In the genomic region with DNA sequence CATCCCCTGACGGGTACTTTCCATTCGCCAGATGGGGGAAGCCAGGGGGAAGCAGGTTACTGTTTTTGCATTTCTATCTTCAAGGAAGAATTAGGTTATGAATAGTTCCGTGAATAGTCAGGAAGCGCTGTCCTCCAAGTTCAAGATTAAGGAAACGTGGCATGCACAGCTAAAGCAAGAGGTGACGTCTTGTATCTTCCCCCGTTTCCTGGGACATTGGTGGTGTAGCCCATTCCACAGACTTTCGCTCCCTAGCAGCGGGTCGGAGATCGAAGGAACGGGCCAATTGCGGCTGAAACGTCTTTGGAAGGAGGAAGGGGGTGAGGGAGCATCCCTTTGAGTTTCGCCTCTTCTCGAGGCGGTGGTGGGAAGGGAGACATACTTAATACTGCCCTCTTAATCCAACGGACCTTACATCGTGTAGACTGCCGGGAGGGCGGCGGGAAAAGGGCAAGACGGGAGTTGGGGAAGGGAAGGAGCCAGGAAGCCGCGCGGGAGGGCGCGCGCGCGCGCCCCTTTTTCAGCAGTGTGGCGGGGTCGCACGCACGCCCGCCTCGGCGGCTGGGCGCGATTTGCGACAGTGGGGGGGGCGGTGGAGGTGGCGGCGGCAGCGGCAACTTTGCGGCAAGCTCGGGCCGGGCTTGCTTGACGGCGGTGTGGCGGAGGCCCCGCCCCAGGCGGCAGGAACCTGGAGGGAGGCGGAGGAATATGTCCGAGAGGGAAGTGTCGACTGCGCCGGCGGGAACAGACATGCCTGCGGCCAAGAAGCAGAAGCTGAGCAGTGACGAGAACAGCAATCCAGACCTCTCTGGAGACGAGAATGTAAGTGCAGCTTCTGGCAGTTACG, we compare ENCODE assay signal across 1 cellular context.
TF ChIP-seq lines count a peak whose summit lies in the region.

A gene with protein sequence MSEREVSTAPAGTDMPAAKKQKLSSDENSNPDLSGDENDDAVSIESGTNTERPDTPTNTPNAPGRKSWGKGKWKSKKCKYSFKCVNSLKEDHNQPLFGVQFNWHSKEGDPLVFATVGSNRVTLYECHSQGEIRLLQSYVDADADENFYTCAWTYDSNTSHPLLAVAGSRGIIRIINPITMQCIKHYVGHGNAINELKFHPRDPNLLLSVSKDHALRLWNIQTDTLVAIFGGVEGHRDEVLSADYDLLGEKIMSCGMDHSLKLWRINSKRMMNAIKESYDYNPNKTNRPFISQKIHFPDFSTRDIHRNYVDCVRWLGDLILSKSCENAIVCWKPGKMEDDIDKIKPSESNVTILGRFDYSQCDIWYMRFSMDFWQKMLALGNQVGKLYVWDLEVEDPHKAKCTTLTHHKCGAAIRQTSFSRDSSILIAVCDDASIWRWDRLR (plus strand): TSS at position 232 of the 847 bp plus-strand sequence. CDS start 477 bp downstream, at position 709.

TF ChIP-seq in HepG2, 621 proteins besides CTCF, POLR2A, EP300 and RAD21 (continued from another document and continues in another):
- TF ChIP-seq SMAD1 (CRISPR knock-in tag; IDR thresholded peaks at IDR 0.05; ENCODE audit: borderline replicate concordance, low read depth) (peak; percentile 77; the same call in 1 of the 2 replicates), ZNF207 (IDR thresholded peaks at IDR 0.05; ENCODE audit: borderline replicate concordance) (no peak), ZNF562 (CRISPR knock-in tag; IDR thresholded peaks at IDR 0.05; ENCODE audit: borderline replicate concordance) (no peak), FLYWCH1 (CRISPR knock-in tag; IDR thresholded peaks at IDR 0.05) (no peak), REXO4 (CRISPR knock-in tag; IDR thresholded peaks at IDR 0.05; ENCODE audit: borderline replicate concordance) (no peak), SAFB2 (CRISPR knock-in tag; IDR thresholded peaks at IDR 0.05; ENCODE audit: borderline replicate concordance, low read depth) (no peak), PLRG1 (conservative IDR thresholded peaks at IDR 0.05) (no peak), PHF5A (CRISPR knock-in tag; IDR thresholded peaks at IDR 0.05; ENCODE audit: low read depth, unreplicated experiment) (peak; percentile 47), MTA1 (CRISPR knock-in tag; IDR thresholded peaks at IDR 0.05; ENCODE audit: borderline replicate concordance) (no peak), NFKB2 (CRISPR knock-in tag; IDR thresholded peaks at IDR 0.05; ENCODE audit: borderline replicate concordance) (0 out of 2 replicates have a peak, but pooled peaks have one; percentile 35), HIVEP1 (CRISPR knock-in tag; IDR thresholded peaks at IDR 0.05) (no peak), MAFK (conservative IDR thresholded peaks at IDR 0.05 in 1 of 2, IDR thresholded peaks at IDR 0.05 in 1 of 2; ENCODE audit: low read length in 2 of 2) (no peak), SCMH1 (CRISPR knock-in tag; IDR thresholded peaks at IDR 0.05; ENCODE audit: borderline replicate concordance) (no peak), ZSCAN29 (CRISPR knock-in tag; conservative IDR thresholded peaks at IDR 0.05) (no peak), ZMAT3 (CRISPR knock-in tag; conservative IDR thresholded peaks at IDR 0.05) (no peak), NR1H2 (CRISPR knock-in tag; IDR thresholded peaks at IDR 0.05; ENCODE audit: borderline replicate concordance, low read depth) (no peak), ZNF430 (CRISPR knock-in tag; IDR thresholded peaks at IDR 0.05) (peak; percentile 87), SIX1 (CRISPR knock-in tag; IDR thresholded peaks at IDR 0.05; ENCODE audit: borderline replicate concordance) (no peak), POLR2G (IDR thresholded peaks at IDR 0.05; ENCODE audit: low read depth, low read length) (peak; percentile 92), BCL6 (CRISPR knock-in tag; IDR thresholded peaks at IDR 0.05) (no peak), CREM (IDR thresholded peaks at IDR 0.05) (peak; percentile 39; the same call in 1 of the 2 replicates), CREM (CRISPR knock-in tag; IDR thresholded peaks at IDR 0.05) (no peak), ELF4 (CRISPR knock-in tag; IDR thresholded peaks at IDR 0.05; ENCODE audit: borderline replicate concordance) (peak; percentile 26; the same call in 1 of the 2 replicates), IKZF1 (IDR thresholded peaks at IDR 0.05) (no peak), SP4 (CRISPR knock-in tag; IDR thresholded peaks at IDR 0.05) (peak; percentile 69; the same call in 1 of the 2 replicates), KLF12 (CRISPR knock-in tag; IDR thresholded peaks at IDR 0.05; ENCODE audit: borderline replicate concordance) (no peak; the same call in 1 of the 2 replicates), HMG20A (CRISPR knock-in tag; IDR thresholded peaks at IDR 0.05; ENCODE audit: borderline replicate concordance) (no peak), CENPX (CRISPR knock-in tag; IDR thresholded peaks at IDR 0.05) (no peak), ZNF33B (CRISPR knock-in tag; IDR thresholded peaks at IDR 0.05) (peak; percentile 93), ZBTB1 (CRISPR knock-in tag; IDR thresholded peaks at IDR 0.05; ENCODE audit: borderline replicate concordance) (no peak), NFATC3 (CRISPR knock-in tag; IDR thresholded peaks at IDR 0.05) (no peak), MBD4 (IDR thresholded peaks at IDR 0.05; ENCODE audit: borderline replicate concordance, low read length) (no peak), CCDC6 (CRISPR knock-in tag; IDR thresholded peaks at IDR 0.05) (no peak), ZNF225 (CRISPR knock-in tag; IDR thresholded peaks at IDR 0.05) (0 out of 2 replicates have a peak, but pooled peaks have one; percentile 37), TOPORS (CRISPR knock-in tag; IDR thresholded peaks at IDR 0.05) (no peak), KDM3A (CRISPR knock-in tag; IDR thresholded peaks at IDR 0.05; ENCODE audit: low read depth) (no peak; the same call in 1 of the 2 replicates), MED1 (CRISPR knock-in tag; IDR thresholded peaks at IDR 0.05) (peak; percentile 35; the same call in 1 of the 2 replicates)
- TF ChIP-seq, protein P1, sequence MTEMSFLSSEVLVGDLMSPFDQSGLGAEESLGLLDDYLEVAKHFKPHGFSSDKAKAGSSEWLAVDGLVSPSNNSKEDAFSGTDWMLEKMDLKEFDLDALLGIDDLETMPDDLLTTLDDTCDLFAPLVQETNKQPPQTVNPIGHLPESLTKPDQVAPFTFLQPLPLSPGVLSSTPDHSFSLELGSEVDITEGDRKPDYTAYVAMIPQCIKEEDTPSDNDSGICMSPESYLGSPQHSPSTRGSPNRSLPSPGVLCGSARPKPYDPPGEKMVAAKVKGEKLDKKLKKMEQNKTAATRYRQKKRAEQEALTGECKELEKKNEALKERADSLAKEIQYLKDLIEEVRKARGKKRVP (CRISPR knock-in tag; IDR thresholded peaks at IDR 0.05) = no peak; a peak in 1 of 4 replicates
- TF ChIP-seq, protein P2, sequence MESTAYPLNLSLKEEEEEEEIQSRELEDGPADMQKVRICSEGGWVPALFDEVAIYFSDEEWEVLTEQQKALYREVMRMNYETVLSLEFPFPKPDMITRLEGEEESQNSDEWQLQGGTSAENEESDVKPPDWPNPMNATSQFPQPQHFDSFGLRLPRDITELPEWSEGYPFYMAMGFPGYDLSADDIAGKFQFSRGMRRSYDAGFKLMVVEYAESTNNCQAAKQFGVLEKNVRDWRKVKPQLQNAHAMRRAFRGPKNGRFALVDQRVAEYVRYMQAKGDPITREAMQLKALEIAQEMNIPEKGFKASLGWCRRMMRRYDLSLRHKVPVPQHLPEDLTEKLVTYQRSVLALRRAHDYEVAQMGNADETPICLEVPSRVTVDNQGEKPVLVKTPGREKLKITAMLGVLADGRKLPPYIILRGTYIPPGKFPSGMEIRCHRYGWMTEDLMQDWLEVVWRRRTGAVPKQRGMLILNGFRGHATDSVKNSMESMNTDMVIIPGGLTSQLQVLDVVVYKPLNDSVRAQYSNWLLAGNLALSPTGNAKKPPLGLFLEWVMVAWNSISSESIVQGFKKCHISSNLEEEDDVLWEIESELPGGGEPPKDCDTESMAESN (CRISPR knock-in tag; conservative IDR thresholded peaks at IDR 0.05) = peak; percentile 88
- TF ChIP-seq, protein P3, sequence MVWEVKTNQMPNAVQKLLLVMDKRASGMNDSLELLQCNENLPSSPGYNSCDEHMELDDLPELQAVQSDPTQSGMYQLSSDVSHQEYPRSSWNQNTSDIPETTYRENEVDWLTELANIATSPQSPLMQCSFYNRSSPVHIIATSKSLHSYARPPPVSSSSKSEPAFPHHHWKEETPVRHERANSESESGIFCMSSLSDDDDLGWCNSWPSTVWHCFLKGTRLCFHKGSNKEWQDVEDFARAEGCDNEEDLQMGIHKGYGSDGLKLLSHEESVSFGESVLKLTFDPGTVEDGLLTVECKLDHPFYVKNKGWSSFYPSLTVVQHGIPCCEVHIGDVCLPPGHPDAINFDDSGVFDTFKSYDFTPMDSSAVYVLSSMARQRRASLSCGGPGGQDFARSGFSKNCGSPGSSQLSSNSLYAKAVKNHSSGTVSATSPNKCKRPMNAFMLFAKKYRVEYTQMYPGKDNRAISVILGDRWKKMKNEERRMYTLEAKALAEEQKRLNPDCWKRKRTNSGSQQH (CRISPR knock-in tag; IDR thresholded peaks at IDR 0.05; ENCODE audit: low read depth) = 0 out of 2 replicates have a peak, but pooled peaks have one; percentile 20
- TF ChIP-seq, protein P4, sequence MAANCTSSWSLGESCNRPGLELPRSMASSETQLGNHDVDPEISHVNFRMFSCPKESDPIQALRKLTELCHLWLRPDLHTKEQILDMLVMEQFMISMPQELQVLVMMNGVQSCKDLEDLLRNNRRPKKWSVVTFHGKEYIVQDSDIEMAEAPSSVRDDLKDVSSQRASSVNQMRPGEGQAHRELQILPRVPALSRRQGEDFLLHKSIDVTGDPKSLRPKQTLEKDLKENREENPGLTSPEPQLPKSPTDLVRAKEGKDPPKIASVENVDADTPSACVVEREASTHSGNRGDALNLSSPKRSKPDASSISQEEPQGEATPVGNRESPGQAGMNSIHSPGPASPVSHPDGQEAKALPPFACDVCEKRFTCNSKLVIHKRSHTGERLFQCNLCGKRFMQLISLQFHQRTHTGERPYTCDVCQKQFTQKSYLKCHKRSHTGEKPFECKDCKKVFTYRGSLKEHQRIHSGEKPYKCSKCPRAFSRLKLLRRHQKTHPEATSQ (CRISPR knock-in tag; IDR thresholded peaks at IDR 0.05; ENCODE audit: borderline replicate concordance) = no peak
- TF ChIP-seq, protein P5, sequence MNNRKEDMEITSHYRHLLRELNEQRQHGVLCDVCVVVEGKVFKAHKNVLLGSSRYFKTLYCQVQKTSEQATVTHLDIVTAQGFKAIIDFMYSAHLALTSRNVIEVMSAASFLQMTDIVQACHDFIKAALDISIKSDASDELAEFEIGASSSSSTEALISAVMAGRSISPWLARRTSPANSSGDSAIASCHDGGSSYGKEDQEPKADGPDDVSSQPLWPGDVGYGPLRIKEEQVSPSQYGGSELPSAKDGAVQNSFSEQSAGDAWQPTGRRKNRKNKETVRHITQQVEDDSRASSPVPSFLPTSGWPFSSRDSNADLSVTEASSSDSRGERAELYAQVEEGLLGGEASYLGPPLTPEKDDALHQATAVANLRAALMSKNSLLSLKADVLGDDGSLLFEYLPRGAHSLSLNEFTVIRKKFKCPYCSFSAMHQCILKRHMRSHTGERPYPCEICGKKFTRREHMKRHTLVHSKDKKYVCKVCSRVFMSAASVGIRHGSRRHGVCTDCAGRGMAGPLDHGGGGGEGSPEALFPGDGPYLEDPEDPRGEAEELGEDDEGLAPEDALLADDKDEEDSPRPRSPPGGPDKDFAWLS (CRISPR knock-in tag; IDR thresholded peaks at IDR 0.05; ENCODE audit: borderline replicate concordance) = no peak
- TF ChIP-seq, protein P6, sequence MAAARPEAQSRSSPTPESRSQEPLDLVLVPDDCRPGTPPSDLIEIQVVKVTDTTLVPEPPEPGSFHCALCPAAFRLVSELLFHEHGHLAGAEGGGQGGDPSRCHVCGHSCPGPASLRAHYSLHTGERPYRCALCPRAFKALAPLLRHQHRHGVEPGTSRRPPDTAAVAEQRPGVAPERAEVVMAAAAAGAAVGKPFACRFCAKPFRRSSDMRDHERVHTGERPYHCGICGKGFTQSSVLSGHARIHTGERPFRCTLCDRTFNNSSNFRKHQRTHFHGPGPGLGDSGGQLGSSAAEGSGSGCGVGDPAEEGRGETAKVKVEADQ (CRISPR knock-in tag; IDR thresholded peaks at IDR 0.05; ENCODE audit: borderline replicate concordance) = no peak; the same call in 1 of the 2 replicates
- TF ChIP-seq, protein P7, sequence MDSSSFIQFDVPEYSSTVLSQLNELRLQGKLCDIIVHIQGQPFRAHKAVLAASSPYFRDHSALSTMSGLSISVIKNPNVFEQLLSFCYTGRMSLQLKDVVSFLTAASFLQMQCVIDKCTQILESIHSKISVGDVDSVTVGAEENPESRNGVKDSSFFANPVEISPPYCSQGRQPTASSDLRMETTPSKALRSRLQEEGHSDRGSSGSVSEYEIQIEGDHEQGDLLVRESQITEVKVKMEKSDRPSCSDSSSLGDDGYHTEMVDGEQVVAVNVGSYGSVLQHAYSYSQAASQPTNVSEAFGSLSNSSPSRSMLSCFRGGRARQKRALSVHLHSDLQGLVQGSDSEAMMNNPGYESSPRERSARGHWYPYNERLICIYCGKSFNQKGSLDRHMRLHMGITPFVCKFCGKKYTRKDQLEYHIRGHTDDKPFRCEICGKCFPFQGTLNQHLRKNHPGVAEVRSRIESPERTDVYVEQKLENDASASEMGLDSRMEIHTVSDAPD (CRISPR knock-in tag; IDR thresholded peaks at IDR 0.05) = no peak
- TF ChIP-seq, protein P8, sequence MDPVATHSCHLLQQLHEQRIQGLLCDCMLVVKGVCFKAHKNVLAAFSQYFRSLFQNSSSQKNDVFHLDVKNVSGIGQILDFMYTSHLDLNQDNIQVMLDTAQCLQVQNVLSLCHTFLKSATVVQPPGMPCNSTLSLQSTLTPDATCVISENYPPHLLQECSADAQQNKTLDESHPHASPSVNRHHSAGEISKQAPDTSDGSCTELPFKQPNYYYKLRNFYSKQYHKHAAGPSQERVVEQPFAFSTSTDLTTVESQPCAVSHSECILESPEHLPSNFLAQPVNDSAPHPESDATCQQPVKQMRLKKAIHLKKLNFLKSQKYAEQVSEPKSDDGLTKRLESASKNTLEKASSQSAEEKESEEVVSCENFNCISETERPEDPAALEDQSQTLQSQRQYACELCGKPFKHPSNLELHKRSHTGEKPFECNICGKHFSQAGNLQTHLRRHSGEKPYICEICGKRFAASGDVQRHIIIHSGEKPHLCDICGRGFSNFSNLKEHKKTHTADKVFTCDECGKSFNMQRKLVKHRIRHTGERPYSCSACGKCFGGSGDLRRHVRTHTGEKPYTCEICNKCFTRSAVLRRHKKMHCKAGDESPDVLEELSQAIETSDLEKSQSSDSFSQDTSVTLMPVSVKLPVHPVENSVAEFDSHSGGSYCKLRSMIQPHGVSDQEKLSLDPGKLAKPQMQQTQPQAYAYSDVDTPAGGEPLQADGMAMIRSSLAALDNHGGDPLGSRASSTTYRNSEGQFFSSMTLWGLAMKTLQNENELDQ (CRISPR knock-in tag; IDR thresholded peaks at IDR 0.05; ENCODE audit: borderline replicate concordance) = 0 out of 2 replicates have a peak, but pooled peaks have one; percentile 49
